16 cellular contexts compared by ENCODE assay signal in the genomic region with DNA sequence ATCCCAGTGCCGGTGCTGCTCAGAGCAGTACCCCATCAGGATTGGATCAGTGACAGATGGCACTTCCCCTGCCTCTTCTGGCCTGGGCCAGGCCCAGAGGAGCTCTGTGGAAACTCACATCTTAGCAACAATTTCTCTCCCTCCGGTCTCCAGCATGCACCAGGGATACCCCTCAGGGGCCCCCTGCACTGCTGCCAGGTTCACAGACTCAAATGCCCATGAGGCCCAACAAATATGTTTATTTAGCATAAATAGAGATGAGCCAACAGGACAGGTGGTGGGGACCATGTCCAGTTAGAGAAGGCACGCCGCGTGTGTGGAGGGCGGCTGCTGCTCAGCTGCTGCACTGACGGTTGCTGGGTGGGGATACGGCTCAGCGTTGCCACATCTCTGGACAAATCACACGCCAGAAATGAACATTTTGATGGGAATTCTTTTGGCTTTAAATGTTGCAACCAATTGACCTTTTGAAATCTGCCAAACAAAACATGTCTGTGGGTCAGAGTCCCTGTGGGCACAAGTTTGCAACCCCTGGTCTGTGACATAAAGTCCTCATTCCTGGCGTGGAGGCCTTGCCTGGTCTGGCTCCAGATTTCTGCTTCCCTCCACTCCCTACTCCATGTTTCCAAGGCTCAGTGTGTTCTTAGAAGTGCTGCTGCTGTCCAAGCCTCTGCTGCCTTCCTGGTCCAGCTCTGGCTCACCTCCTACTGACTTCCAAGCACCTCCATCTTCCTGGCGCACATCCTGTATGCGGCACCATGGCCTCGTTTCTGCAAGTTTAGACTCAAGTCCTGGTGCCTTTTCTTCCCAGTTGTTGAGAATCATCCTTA.
DNase-seq lines count a peak whose midpoint lies in the region; ATAC-seq and TF ChIP-seq lines count a peak whose summit lies in the region.
"Had no signal": no experiment of that assay in that cellular context is flagged by ENCODE, and none has a peak within 500 bp of the region (broad histone marks: within the 10 kb centered on the region; RNA-seq: fewer than 3 reads in every experiment).

No MANE protein-coding gene starts in this region.

- ATAC-seq in body of pancreas (no peak), T-cell (replicated peaks in 1 of 4) (no peak), GM21529 (IDR thresholded peaks at IDR 0.05; ENCODE audit: unreplicated experiment) (no peak)
- ATAC-seq: activated CD8-positive, alpha-beta memory T cell treated with anti-CD3 and anti-CD28 coated beads, Interleukin-2, amount 10 ng/mL, durations not matched to agents 7 days and 5 days had no signal

- no peak for TF ChIP-seq POLR2A in body of pancreas (IDR thresholded peaks at IDR 0.05)

- H3K36me3 ChIP-seq in body of pancreas (replicated peaks in 1 of 2; ENCODE audit: insufficient read depth in 1 of 2, low read depth in 2 of 2) (no peaks in the 10 kb centered on the region), left ventricle myocardium inferior (peaks cover 4% of the 10 kb centered on the region)

- H3K27me3 Mint-ChIP-seq in progenitor cell of endocrine pancreas (no peaks in the 10 kb centered on the region), T-cell (no peaks in the 10 kb centered on the region)
- H3K27me3 Mint-ChIP-seq: activated CD8-positive, alpha-beta memory T cell treated with anti-CD3 and anti-CD28 coated beads, Interleukin-2, amount 10 ng/mL, durations not matched to agents 7 days and 5 days had no signal

- TF ChIP-seq CTCF in body of pancreas (IDR thresholded peaks at IDR 0.05) (no peak), left ventricle myocardium inferior (IDR thresholded peaks at IDR 0.05; ENCODE audit: borderline replicate concordance) (no peak), progenitor cell of endocrine pancreas (IDR thresholded peaks at IDR 0.05; ENCODE audit: unreplicated experiment) (no peak)

- POLR2A ChIA-PET in T-cell (lab: Charles Lee) = no interaction called here

- H3K27ac ChIP-seq in body of pancreas (no peak overlapping the region), left ventricle myocardium inferior (replicated peaks) (peak overlapping the region; percentile 51)
- H3K27ac ChIP-seq: brain microvascular endothelial cell had no signal

- H3K4me1 Mint-ChIP-seq in progenitor cell of endocrine pancreas (ENCODE audit: low read depth) (peaks cover 8% of the 10 kb centered on the region), T-cell (peaks cover 4 to 24% (median 12%) of the 10 kb centered on the region in 3 donors)

- H3K27ac Mint-ChIP-seq in progenitor cell of endocrine pancreas (peak overlapping the region; percentile 84), T-cell (no peak overlapping the region)
- H3K27ac Mint-ChIP-seq: activated CD8-positive, alpha-beta memory T cell treated with anti-CD3 and anti-CD28 coated beads, Interleukin-2, amount 10 ng/mL, durations not matched to agents 7 days and 5 days had no signal

- CTCF ChIA-PET in T-cell (lab: Charles Lee) = no interaction called here

- H3K4me1 ChIP-seq in body of pancreas (peaks cover 27% of the 10 kb centered on the region), left ventricle myocardium inferior (peaks cover 48% of the 10 kb centered on the region)

- no peaks in the 10 kb centered on the region for H3K27me3 ChIP-seq in body of pancreas
- no peaks in the 10 kb centered on the region for H3K27me3 ChIP-seq in left ventricle myocardium inferior (ENCODE audit: low read depth)
- H3K27me3 ChIP-seq: brain microvascular endothelial cell had no signal

- DNase-seq in AG20443 (ENCODE audit: low spot score) (peak; percentile 65), body of pancreas (peak in 3 of 4 donors; percentile 26 to 35 (median 30)), left ventricle myocardium inferior (peak; percentile 65), progenitor cell of endocrine pancreas (ENCODE audit: low spot score, unreplicated experiment) (no peak), T-cell (no peak), NCI-H1694 treated with DMSO at 0.1 percent for 48 hours (lab: John Stamatoyannopoulos, UW) (no peak), NCI-H1105 treated with DMSO at 0.1 percent for 48 hours (lab: John Stamatoyannopoulos, UW) (no peak)
- DNase-seq: activated CD8-positive, alpha-beta memory T cell treated with anti-CD3 and anti-CD28 coated beads, Interleukin-2, amount 10 ng/mL, durations not matched to agents 7 days and 5 days; activated gamma-delta T cell treated with Interleukin-2 at 50 U/mL for 16 hours; brain microvascular endothelial cell; COR-L47; KG1; NCI-H1436; NCI-H446 treated with DMSO at 0.1 percent for 48 hours; SW 1271 had no signal

- H3K4me3 Mint-ChIP-seq in progenitor cell of endocrine pancreas (ENCODE audit: low read depth) = no peak overlapping the region
- no peak overlapping the region for H3K4me3 Mint-ChIP-seq in T-cell
- H3K4me3 Mint-ChIP-seq: activated CD8-positive, alpha-beta memory T cell treated with anti-CD3 and anti-CD28 coated beads, Interleukin-2, amount 10 ng/mL, durations not matched to agents 7 days and 5 days had no signal

- H3K9me3 Mint-ChIP-seq in progenitor cell of endocrine pancreas (ENCODE audit: low read depth) (no peaks in the 10 kb centered on the region), T-cell (no peaks in the 10 kb centered on the region)

- H3K36me3 Mint-ChIP-seq in progenitor cell of endocrine pancreas (ENCODE audit: insufficient read depth) = peaks cover 11% of the 10 kb centered on the region
- H3K36me3 Mint-ChIP-seq in T-cell = no peaks in the 10 kb centered on the region
- H3K36me3 Mint-ChIP-seq: activated CD8-positive, alpha-beta memory T cell treated with anti-CD3 and anti-CD28 coated beads, Interleukin-2, amount 10 ng/mL, durations not matched to agents 7 days and 5 days had no signal

- H3K4me3 ChIP-seq in body of pancreas = no peak overlapping the region
- no peak overlapping the region for H3K4me3 ChIP-seq in left ventricle myocardium inferior

- no peaks in the 10 kb centered on the region for H3K9me3 ChIP-seq in body of pancreas
- no peaks in the 10 kb centered on the region for H3K9me3 ChIP-seq in left ventricle myocardium inferior (replicated peaks)

- intact Hi-C loops in body of pancreas (cut with DNase I) (no loop called here), left ventricle myocardium inferior (cut with micrococcal nuclease) (no loop called here)

- WGBS in body of pancreas, 2 donors = 88 to 94% methylated on average over 5 to 14 of the region's 14 CpGs

Comparison
In these comparisons a context has a peak if more than half of its experiments do, and no peak if none do; other contexts are left out.
1. DNase-seq: peak in AG20443 (single experiment), body of pancreas (3 of 4) and left ventricle myocardium inferior (single experiment); none in progenitor cell of endocrine pancreas (single experiment), T-cell (0 of 34), NCI-H1694 treated with DMSO at 0.1 percent for 48 hours (single experiment) and NCI-H1105 treated with DMSO at 0.1 percent for 48 hours (single experiment).